In the genomic region with DNA sequence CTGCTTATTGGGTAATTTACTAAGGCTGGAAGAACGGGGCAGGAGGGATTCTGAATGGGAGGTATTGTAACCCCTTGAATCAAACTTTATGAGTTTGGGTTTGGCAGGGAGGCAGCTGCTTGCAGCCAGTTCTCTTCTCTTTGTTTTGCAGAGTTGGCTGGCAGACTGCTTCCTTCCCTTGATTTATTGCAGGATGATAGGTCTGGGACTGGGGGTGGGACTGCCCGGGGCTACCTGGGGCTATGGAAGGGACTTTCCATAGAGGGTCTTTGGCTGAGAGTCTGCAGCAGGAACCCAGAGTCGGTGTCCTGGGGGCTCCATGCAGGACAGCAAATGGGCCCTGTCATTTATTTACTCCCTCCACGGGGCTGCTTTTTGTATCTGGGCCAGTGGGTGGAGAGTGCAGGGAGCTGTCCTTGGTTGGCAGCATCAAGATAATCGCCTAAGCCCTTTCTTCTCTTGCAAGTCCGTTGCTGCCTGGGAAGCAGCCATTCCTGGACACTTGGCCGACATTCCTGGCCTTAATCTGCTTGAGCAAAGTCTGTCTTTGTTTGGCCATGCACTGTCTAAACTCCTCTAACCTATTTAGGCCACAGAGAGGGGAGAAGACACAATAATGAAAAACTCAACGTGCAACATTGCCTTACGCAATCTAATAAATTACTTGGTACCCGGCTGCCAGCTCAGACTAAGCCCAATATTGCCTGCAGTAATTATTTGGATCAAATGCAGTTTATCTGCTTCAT, we compare ENCODE assay signal across 10 cellular contexts.
DNase-seq lines count a peak whose midpoint lies in the region; ATAC-seq, FAIRE-seq and TF ChIP-seq lines count a peak whose summit lies in the region.
"Had no signal": no experiment of that assay in that cellular context is flagged by ENCODE, and none has a peak within 500 bp of the region (broad histone marks: within the 10 kb centered on the region; RNA-seq: fewer than 3 reads in every experiment).

No MANE protein-coding gene starts in this region.

- no peak overlapping the region for H2AFZ ChIP-seq in H1 (ENCODE audit: low read length)

- no peaks in the 10 kb centered on the region for H3K27me3 ChIP-seq in H1 (replicated peaks in 1 of 4; ENCODE audit: control insufficient read depth in 3 of 4, extremely low read depth in 1 of 4, insufficient read depth in 3 of 4, low read length in 3 of 4)

- DNase-seq in GM04503 (ENCODE audit: low read depth) (peak; percentile 33), NCI-H69 (lab: John Stamatoyannopoulos, UW) (peak; percentile 97), H1 (ENCODE audit: low read depth in 1 of 2, low spot score in 2 of 2) (peak in 1 of 2 experiments; percentile 56), neural crest cell (ENCODE audit: low read depth, low spot score) (peak; percentile 23)
- DNase-seq in activated T-cell treated with anti-CD3 and anti-CD28 coated beads, Interleukin-2, amount 50 U/mL, for 72 hours = no peak
- DNase-seq in activated CD8-positive, alpha-beta T cell treated with anti-CD3 and anti-CD28 coated beads, Interleukin-2, amount 10 ng/mL, durations not matched to agents 7 days and 5 days = no peak

- no peak for TF ChIP-seq POLR2A in H1 (IDR thresholded peaks at IDR 0.05; ENCODE audit: control extremely low read depth in 1 of 2, low read depth in 2 of 2, low read length in 2 of 2)

- no peak overlapping the region for H3K23ac ChIP-seq in H1 (ENCODE audit: insufficient read length)

- H3K36me3 Mint-ChIP-seq in neural crest cell (ENCODE audit: low read depth) = no peaks in the 10 kb centered on the region
- H3K36me3 Mint-ChIP-seq in activated T-cell treated with anti-CD3 and anti-CD28 coated beads, Interleukin-2, amount 50 U/mL, for 72 hours (ENCODE audit: insufficient read depth in 2 of 2) = no peaks in the 10 kb centered on the region
- H3K36me3 Mint-ChIP-seq in activated CD8-positive, alpha-beta T cell treated with anti-CD3 and anti-CD28 coated beads, Interleukin-2, amount 10 ng/mL, durations not matched to agents 7 days and 5 days (ENCODE audit: low read depth) = no peaks in the 10 kb centered on the region
- H3K36me3 Mint-ChIP-seq: activated naive CD4-positive, alpha-beta T cell treated with anti-CD3 and anti-CD28 coated beads, Interleukin-2, amount 50 U/mL, for 24 hours had no signal

- TF ChIP-seq CTCF in H1 (IDR thresholded peaks at IDR 0.05; ENCODE audit: control extremely low read depth in 1 of 3, insufficient read depth in 1 of 3, low read depth in 1 of 3, low read length in 3 of 3) (no peak), neural crest cell (conservative IDR thresholded peaks at IDR 0.05) (no peak)

- H3K27ac Mint-ChIP-seq in neural crest cell (ENCODE audit: unreplicated experiment) = no peak overlapping the region
- H3K27ac Mint-ChIP-seq in activated T-cell treated with anti-CD3 and anti-CD28 coated beads, Interleukin-2, amount 50 U/mL, for 72 hours = no peak overlapping the region
- H3K27ac Mint-ChIP-seq in activated CD8-positive, alpha-beta T cell treated with anti-CD3 and anti-CD28 coated beads, Interleukin-2, amount 10 ng/mL, durations not matched to agents 7 days and 5 days = no peak overlapping the region
- H3K27ac Mint-ChIP-seq: activated naive CD4-positive, alpha-beta T cell treated with anti-CD3 and anti-CD28 coated beads, Interleukin-2, amount 50 U/mL, for 24 hours had no signal

- H2BK15ac ChIP-seq in H1 (ENCODE audit: low read length) = no peak overlapping the region

- H3K4me3 ChIP-seq in H1 (ENCODE audit: extremely low read depth in 1 of 4, insufficient read depth in 2 of 4, low read depth in 3 of 4, low read length in 4 of 4) = no peak overlapping the region

- no peaks in the 10 kb centered on the region for H4K20me1 ChIP-seq in H1 (replicated peaks in 1 of 2; ENCODE audit: control insufficient read depth in 1 of 2, insufficient read depth in 2 of 2, low read length in 2 of 2)

- peak; percentile 57 for FAIRE-seq in H1 (lab: Jason Lieb, UNC)
- FAIRE-seq: islet of Langerhans had no signal

- TF ChIP-seq RAD21 in H1 (IDR thresholded peaks at IDR 0.05 in 1 of 2, conservative IDR thresholded peaks at IDR 0.05 in 1 of 2; ENCODE audit: low read depth in 2 of 2, low read length in 2 of 2) = no peak

- no peak overlapping the region for H3K18ac ChIP-seq in H1 (ENCODE audit: extremely low read depth, low read length)

- 50% methylated on average over 10 of the region's 10 CpGs; no CpG with 5 or more reads in 1 of the 2 experiments for WGBS in H1 (ENCODE audit: extremely low coverage in 1 of 2, insufficient coverage in 1 of 2, insufficient read length in 1 of 2, insufficient replicate concordance in 2 of 2, low coverage in 1 of 2, low lambda C conversion rate in 2 of 2, missing lambda C conversion rate in 1 of 2), 2 experiments

- H2BK5ac ChIP-seq in H1 (ENCODE audit: low read depth, low read length) = 0 out of 2 replicates have a peak overlapping the region, but pooled peaks have one; percentile 20

- no peak overlapping the region for H4K5ac ChIP-seq in H1 (ENCODE audit: insufficient read length, low read depth, low read length)

- H2BK20ac ChIP-seq in H1 (ENCODE audit: low read length) = peak overlapping the region; percentile 21; the same call in 1 of the 2 replicates

- no peaks in the 10 kb centered on the region for H3K79me2 ChIP-seq in H1 (ENCODE audit: control insufficient read depth in 1 of 2, insufficient read depth in 2 of 2, low read length in 2 of 2)

- H3K4me1 ChIP-seq in H1 (replicated peaks in 1 of 4; ENCODE audit: control insufficient read depth in 3 of 4, insufficient read depth in 4 of 4, low read length in 3 of 4) = peaks cover 3 to 20% (median 11%) of the 10 kb centered on the region in 4 experiments

- no peak overlapping the region for H4K91ac ChIP-seq in H1 (replicated peaks; ENCODE audit: insufficient read length, low read length)

- no peak for TF ChIP-seq EP300 in H1 (IDR thresholded peaks at IDR 0.05; ENCODE audit: borderline replicate concordance in 1 of 2, low read depth in 2 of 2, low read length in 2 of 2)

- CTCF ChIA-PET in H1 (lab: Charles Lee; ENCODE audit: partially characterized antibody) = interaction anchor here (0.7 to 2.0 kb wide), 7 partner anchors 10 to 444 kb away, joined by 3 to 9 read pairs (median 3); no protein-coding TSS in a partner anchor
- CTCF ChIA-PET in activated CD8-positive, alpha-beta T cell treated with anti-CD3 and anti-CD28 coated beads, Interleukin-2, amount 10 ng/mL, durations not matched to agents 7 days and 5 days (lab: Charles Lee) = no interaction called here

- no peak overlapping the region for H2BK120ac ChIP-seq in H1 (replicated peaks; ENCODE audit: low read depth, low read length)

- H3K36me3 ChIP-seq in H1 (ENCODE audit: control insufficient read depth in 2 of 4, insufficient read depth in 4 of 4, low read length in 3 of 4) = no peaks in the 10 kb centered on the region

- no peak for ATAC-seq in activated T-cell treated with anti-CD3 and anti-CD28 coated beads, Interleukin-2, amount 50 U/mL, for 72 hours (replicated peaks in 1 of 2)
- no peak for ATAC-seq in activated CD8-positive, alpha-beta T cell treated with anti-CD3 and anti-CD28 coated beads, Interleukin-2, amount 10 ng/mL, durations not matched to agents 7 days and 5 days
- ATAC-seq in HG03196 (IDR thresholded peaks at IDR 0.05; ENCODE audit: unreplicated experiment) (no peak), HG02885 (IDR thresholded peaks at IDR 0.05; ENCODE audit: poor library complexity, unreplicated experiment) (no peak)

- no peaks in the 10 kb centered on the region; the same call in 1 of the 2 replicates for H3K23me2 ChIP-seq in H1 (ENCODE audit: low read depth, low read length)

- POLR2A ChIA-PET in H1 (lab: Charles Lee; ENCODE audit: partially characterized antibody) = interaction anchor here (1.2 to 2.1 kb wide), 2 partner anchors 10 to 13 kb away, joined by 3 to 5 read pairs; no protein-coding TSS in a partner anchor
- POLR2A ChIA-PET in activated CD8-positive, alpha-beta T cell treated with anti-CD3 and anti-CD28 coated beads, Interleukin-2, amount 10 ng/mL, durations not matched to agents 7 days and 5 days (lab: Charles Lee) = no interaction called here

- no peak overlapping the region for H3K27ac ChIP-seq in H1 (ENCODE audit: low read depth, low read length)

- no peaks in the 10 kb centered on the region for H3K9me3 Mint-ChIP-seq in neural crest cell
- no peaks in the 10 kb centered on the region for H3K9me3 Mint-ChIP-seq in activated T-cell treated with anti-CD3 and anti-CD28 coated beads, Interleukin-2, amount 50 U/mL, for 72 hours
- H3K9me3 Mint-ChIP-seq in activated CD8-positive, alpha-beta T cell treated with anti-CD3 and anti-CD28 coated beads, Interleukin-2, amount 10 ng/mL, durations not matched to agents 7 days and 5 days (ENCODE audit: insufficient read depth) = no peaks in the 10 kb centered on the region
- H3K9me3 Mint-ChIP-seq: activated naive CD4-positive, alpha-beta T cell treated with anti-CD3 and anti-CD28 coated beads, Interleukin-2, amount 50 U/mL, for 24 hours had no signal

- H3K4me1 Mint-ChIP-seq in neural crest cell = peaks cover 26% of the 10 kb centered on the region
- no peaks in the 10 kb centered on the region for H3K4me1 Mint-ChIP-seq in activated T-cell treated with anti-CD3 and anti-CD28 coated beads, Interleukin-2, amount 50 U/mL, for 72 hours (ENCODE audit: low read depth)
- H3K4me1 Mint-ChIP-seq in activated CD8-positive, alpha-beta T cell treated with anti-CD3 and anti-CD28 coated beads, Interleukin-2, amount 10 ng/mL, durations not matched to agents 7 days and 5 days (ENCODE audit: low read depth) = no peaks in the 10 kb centered on the region
- H3K4me1 Mint-ChIP-seq: activated naive CD4-positive, alpha-beta T cell treated with anti-CD3 and anti-CD28 coated beads, Interleukin-2, amount 50 U/mL, for 24 hours had no signal

- 0 out of 2 replicates have a peak overlapping the region, but pooled peaks have one; percentile 13 for H2BK12ac ChIP-seq in H1 (ENCODE audit: low read depth, low read length)

- no peak overlapping the region for H3K9ac ChIP-seq in H1 (replicated peaks in 1 of 4; ENCODE audit: extremely low read depth in 1 of 4, low read depth in 3 of 4, low read length in 3 of 4)

- no peak overlapping the region for H3K4ac ChIP-seq in H1 (replicated peaks; ENCODE audit: insufficient read length, low read depth, low read length)

- no peaks in the 10 kb centered on the region for H3K9me3 ChIP-seq in H1 (ENCODE audit: insufficient read depth in 2 of 2, low read depth in 1 of 2, low read length in 1 of 2)

- H3K14ac ChIP-seq in H1 (ENCODE audit: insufficient read length) = no peak overlapping the region

- H3K56ac ChIP-seq in H1 (replicated peaks; ENCODE audit: insufficient read length, low read depth, low read length) = no peak overlapping the region

- no peaks in the 10 kb centered on the region for H3K27me3 Mint-ChIP-seq in neural crest cell (ENCODE audit: low read depth)
- peaks cover 17% of the 10 kb centered on the region for H3K27me3 Mint-ChIP-seq in activated T-cell treated with anti-CD3 and anti-CD28 coated beads, Interleukin-2, amount 50 U/mL, for 72 hours (ENCODE audit: low read depth)
- peaks cover 5% of the 10 kb centered on the region for H3K27me3 Mint-ChIP-seq in activated CD8-positive, alpha-beta T cell treated with anti-CD3 and anti-CD28 coated beads, Interleukin-2, amount 10 ng/mL, durations not matched to agents 7 days and 5 days (ENCODE audit: low read depth)

- no peak overlapping the region for H2AK5ac ChIP-seq in H1 (ENCODE audit: low read depth, low read length)

- H3K79me1 ChIP-seq in H1 (ENCODE audit: low read depth, low read length) = no peaks in the 10 kb centered on the region

- H3K4me3 Mint-ChIP-seq in neural crest cell = no peak overlapping the region
- H3K4me3 Mint-ChIP-seq in activated T-cell treated with anti-CD3 and anti-CD28 coated beads, Interleukin-2, amount 50 U/mL, for 72 hours = no peak overlapping the region
- no peak overlapping the region for H3K4me3 Mint-ChIP-seq in activated CD8-positive, alpha-beta T cell treated with anti-CD3 and anti-CD28 coated beads, Interleukin-2, amount 10 ng/mL, durations not matched to agents 7 days and 5 days
- H3K4me3 Mint-ChIP-seq: activated naive CD4-positive, alpha-beta T cell treated with anti-CD3 and anti-CD28 coated beads, Interleukin-2, amount 50 U/mL, for 24 hours had no signal

- H4K8ac ChIP-seq in H1 (ENCODE audit: extremely low read depth, insufficient read depth, low read length) = no peak overlapping the region

- peak overlapping the region; percentile 22 to 33; a peak in 3 of 4 replicates for H3K4me2 ChIP-seq in H1 (ENCODE audit: insufficient read depth in 1 of 2, low read depth in 2 of 2, low read length in 2 of 2)

Comparison
In these comparisons a context has a peak if more than half of its experiments do, and no peak if none do; other contexts are left out.
1. DNase-seq: peak in GM04503 (single experiment), NCI-H69 (single experiment) and neural crest cell (single experiment); none in activated T-cell treated with anti-CD3 and anti-CD28 coated beads, Interleukin-2, amount 50 U/mL, for 72 hours (0 of 2) and activated CD8-positive, alpha-beta T cell treated with anti-CD3 and anti-CD28 coated beads, Interleukin-2, amount 10 ng/mL, durations not matched to agents 7 days and 5 days (single experiment).